12 cellular contexts compared by ENCODE assay signal in the genomic region with DNA sequence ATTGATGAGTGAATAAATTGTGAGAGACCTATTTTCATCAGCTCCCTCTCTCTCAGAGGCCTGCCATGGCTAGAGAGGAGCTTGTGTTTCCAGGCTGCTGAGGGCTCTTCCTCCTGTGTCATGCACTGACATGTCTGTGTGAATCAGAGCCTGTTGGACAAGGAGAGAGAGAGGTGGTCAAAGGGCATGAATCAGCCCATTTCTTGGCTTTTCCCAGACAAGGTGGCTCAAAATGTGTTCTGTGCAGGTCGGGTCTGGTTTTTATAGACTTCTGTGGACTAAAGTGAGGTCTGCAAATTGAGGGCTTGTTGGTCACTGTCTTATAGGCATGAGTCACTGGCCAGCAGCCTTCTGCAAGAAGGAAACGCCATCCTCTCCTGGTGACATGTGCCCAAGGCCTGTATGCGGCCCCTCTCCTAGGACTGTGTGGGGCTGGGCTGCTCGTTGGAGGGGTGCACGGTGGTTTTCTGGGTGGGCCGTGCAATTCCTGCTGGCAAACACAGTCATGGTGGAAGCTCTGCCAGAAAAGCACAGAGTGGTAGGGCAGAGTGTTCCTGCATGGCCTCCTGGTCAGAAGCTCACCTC.
DNase-seq lines count a peak whose midpoint lies in the region; ATAC-seq and TF ChIP-seq lines count a peak whose summit lies in the region.
"Had no signal": no experiment of that assay in that cellular context is flagged by ENCODE, and none has a peak within 500 bp of the region (broad histone marks: within the 10 kb centered on the region; RNA-seq: fewer than 3 reads in every experiment).

No MANE protein-coding gene starts in this region.

- H3K4me3 ChIP-seq in osteoblast (ENCODE audit: insufficient read depth, low read length) = no peak overlapping the region
- H3K4me3 ChIP-seq: adrenal gland had no signal

- TF ChIP-seq CTCF in osteoblast (IDR thresholded peaks at IDR 0.05; ENCODE audit: extremely low read depth, low read depth, low read length) = no peak

- no peak overlapping the region for H3K4me2 ChIP-seq in osteoblast (ENCODE audit: insufficient read depth, low read length)

- no peaks in the 10 kb centered on the region for H3K27me3 ChIP-seq in osteoblast (ENCODE audit: insufficient read depth, low read length)
- H3K27me3 ChIP-seq: adrenal gland had no signal

- no peaks in the 10 kb centered on the region for H4K20me1 ChIP-seq in osteoblast (ENCODE audit: insufficient read depth, low read length)

- H3K27ac ChIP-seq in epithelial cell of prostate (peak overlapping the region; percentile 77), osteoblast (ENCODE audit: low read depth, low read length) (peak overlapping the region; percentile 87)
- H3K27ac ChIP-seq: adrenal gland, C4-2B had no signal

- H3K4me1 ChIP-seq in osteoblast (ENCODE audit: insufficient read depth, low read length) = peaks cover 46% of the 10 kb centered on the region
- H3K4me1 ChIP-seq: adrenal gland had no signal

- H3K36me3 ChIP-seq in osteoblast (ENCODE audit: insufficient read depth, low read length) = no peaks in the 10 kb centered on the region
- H3K36me3 ChIP-seq: adrenal gland had no signal

- no peaks in the 10 kb centered on the region for H3K79me2 ChIP-seq in osteoblast (ENCODE audit: insufficient read depth, low read length)

- peaks cover 2% of the 10 kb centered on the region for H3K9me3 ChIP-seq in osteoblast (ENCODE audit: low read depth, low read length)
- H3K9me3 ChIP-seq: adrenal gland had no signal

- no peak for ATAC-seq in left lobe of liver
- ATAC-seq: natural killer cell treated with Interleukin-12 subunit alpha and Interleukin-12 subunit beta and Interleukin-15 and Interleukin-18, amount 100 ng/mL, for 72 hours had no signal

- peak overlapping the region; percentile 39 for H2AFZ ChIP-seq in osteoblast (ENCODE audit: low read length)

- peak; percentile 83 for DNase-seq in EL
- peak; percentile 85 for DNase-seq in RPMI7951 (ENCODE audit: low read depth)
- DNase-seq in epithelial cell of prostate (ENCODE audit: low read depth, low spot score) = peak; percentile 92
- DNase-seq in osteoblast (ENCODE audit: insufficient read length, low spot score, missing footprints) = peak; percentile 91
- no peak for DNase-seq in left lobe of liver (ENCODE audit: low spot score)
- DNase-seq in pons (ENCODE audit: low spot score) = no peak
- DNase-seq in NCI-H1436 treated with DMSO at 0.1 percent for 48 hours (lab: John Stamatoyannopoulos, UW) = no peak
- no peak for DNase-seq in activated T-cell treated with anti-CD3 and anti-CD28 coated beads, Interleukin-2, amount 50 U/mL, for 1 hour
- DNase-seq: adrenal gland; stimulated activated CD4-positive, alpha-beta T cell treated with anti-CD3 and anti-CD28 coated beads, Interleukin-2, amount 100 ng/mL, for 48 hours had no signal

Comparison
In these comparisons a context has a peak if more than half of its experiments do, and no peak if none do; other contexts are left out.
1. DNase-seq: peak in EL (single experiment), RPMI7951 (single experiment), epithelial cell of prostate (single experiment) and osteoblast (single experiment); none in left lobe of liver (single experiment), pons (single experiment), NCI-H1436 treated with DMSO at 0.1 percent for 48 hours (single experiment) and activated T-cell treated with anti-CD3 and anti-CD28 coated beads, Interleukin-2, amount 50 U/mL, for 1 hour (single experiment).